ENCODE assay signal across 8 cellular contexts in the genomic region with DNA sequence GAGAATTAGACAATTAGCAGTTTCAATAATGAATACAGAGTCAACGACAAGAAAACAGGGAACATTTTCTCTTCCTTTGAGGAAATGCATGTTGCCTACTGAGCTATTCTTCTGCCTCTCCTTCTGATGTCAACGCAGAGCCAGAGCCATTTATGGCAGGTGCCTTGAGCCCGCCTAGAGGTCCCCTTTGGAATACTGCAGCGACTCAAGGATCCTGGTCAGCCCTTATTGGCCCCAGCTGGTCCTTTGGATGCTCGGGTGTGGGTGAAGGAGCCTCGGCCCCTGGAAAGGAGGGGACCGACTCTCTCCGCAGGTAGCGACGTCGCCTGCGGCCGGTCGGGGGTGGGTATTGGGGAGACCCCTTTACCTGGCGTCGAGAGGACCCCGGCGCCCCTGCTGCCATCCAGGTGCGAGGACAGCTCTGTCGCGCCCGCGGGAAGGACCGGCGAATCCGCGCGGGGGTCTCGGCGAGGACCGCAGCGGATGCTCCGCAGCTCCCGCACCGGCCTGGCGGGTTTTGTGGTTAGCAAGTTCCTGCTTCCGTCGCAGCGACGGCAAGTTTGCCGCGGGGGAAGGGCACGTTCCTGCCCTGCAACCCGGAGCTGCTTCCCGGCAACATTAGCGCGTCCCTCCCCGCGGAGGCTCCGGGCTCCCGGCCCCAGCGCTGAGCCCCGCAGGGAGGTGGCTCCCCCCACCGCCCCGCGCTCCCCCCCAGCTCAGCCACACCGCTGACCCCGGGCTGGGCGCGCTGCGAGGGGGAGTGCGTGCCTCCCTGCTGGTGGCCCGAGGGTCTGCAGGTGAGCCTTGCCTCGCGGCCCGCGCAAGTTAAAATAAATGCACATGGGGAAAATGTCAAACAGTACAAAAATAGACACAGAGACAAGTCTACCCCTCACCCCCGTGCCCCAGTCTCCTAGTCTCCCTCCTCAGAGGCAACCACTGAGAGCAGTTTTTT. TPM values are rescaled to one million over a fixed set of nuclear protein-coding genes. Genes with fewer than 3 reads are reported as not detected.
DNase-seq lines count a peak whose midpoint lies in the region; ATAC-seq lines count a peak whose summit lies in the region.

A gene (minus strand): TSS at position 532 of the 955 bp plus-strand sequence. CDS start 6,928 bp downstream, outside the sequence.

- 0 out of 2 replicates have a peak, but pooled peaks cover 3% of the 10 kb centered on the region for H3K36me3 ChIP-seq in HAP-1 (replicated peaks)
- H3K36me3 ChIP-seq in esophagus (ENCODE audit: control insufficient read depth in 2 of 2, insufficient read depth in 2 of 2, low read length in 1 of 2) = peaks cover 0 to 3% of the 10 kb centered on the region in 2 donors
- no peaks in the 10 kb centered on the region for H3K36me3 ChIP-seq in mucosa of rectum (ENCODE audit: control insufficient read depth in 2 of 2, insufficient read depth in 2 of 2, low read length in 2 of 2)

- H3K9me3 ChIP-seq in HAP-1 (no peaks in the 10 kb centered on the region; the same call in 1 of the 2 replicates), esophagus (ENCODE audit: control insufficient read depth in 2 of 2, insufficient read depth in 1 of 2, low read depth in 1 of 2, low read length in 1 of 2) (no peaks in the 10 kb centered on the region), mucosa of rectum (ENCODE audit: control insufficient read depth in 2 of 2, low read length in 2 of 2) (no peaks in the 10 kb centered on the region)

- peak; percentile 80 for DNase-seq in AG20443 (ENCODE audit: low spot score)
- peak; percentile 69 to 75 for DNase-seq in HAP-1 (ENCODE audit: low spot score in 2 of 2)
- DNase-seq in NCI-H82 (lab: John Stamatoyannopoulos, UW) = peak; percentile 79
- DNase-seq in activated T-helper 1 cell treated with Interleukin-2 at 50 U/mL for 16 hours (ENCODE audit: low read depth) = peak; percentile 40
- peak; percentile 32 for DNase-seq in stimulated activated naive CD4-positive, alpha-beta T cell treated with Interleukin-2 at 50 U/mL for 16 hours (lab: John Stamatoyannopoulos, UW)

- 1% methylated on average over 47 to 68 of the region's 68 CpGs for WGBS in esophagus, 2 donors

- in situ Hi-C loops in HAP-1 (cut with MboI; ENCODE audit: low sequenced_read_pairs) = loop anchor here (25.0 kb wide), 1 partner anchor 763 kb away; no protein-coding TSS in a partner anchor

- peak within 1 kb of the TSS; percentile 91 to 96 for H3K27ac ChIP-seq in esophagus (ENCODE audit: low read depth in 2 of 2, low read length in 1 of 2)
- peak within 1 kb of the TSS; percentile 91 to 95 for H3K27ac ChIP-seq in mucosa of rectum (ENCODE audit: low read depth in 2 of 2, low read length in 2 of 2)

- H3K27me3 ChIP-seq in HAP-1 (ENCODE audit: low read depth) (no peaks in the 10 kb centered on the region), esophagus (ENCODE audit: control insufficient read depth in 1 of 2, insufficient read depth in 2 of 2, low read length in 2 of 2) (no peaks in the 10 kb centered on the region), mucosa of rectum (ENCODE audit: control insufficient read depth in 2 of 2, insufficient read depth in 2 of 2, low read length in 2 of 2) (no peaks in the 10 kb centered on the region)

- H3K9ac ChIP-seq in mucosa of rectum (ENCODE audit: low read depth in 1 of 2, low read length in 2 of 2) = peak within 1 kb of the TSS; percentile 83 to 91

- H3K4me1 ChIP-seq in HAP-1 = peaks cover 22% of the 10 kb centered on the region
- H3K4me1 ChIP-seq in esophagus (ENCODE audit: control insufficient read depth in 2 of 2, insufficient read depth in 2 of 2, low read length in 1 of 2) = no peaks in the 10 kb centered on the region
- peaks cover 10 to 12% of the 10 kb centered on the region in 2 donors for H3K4me1 ChIP-seq in mucosa of rectum (ENCODE audit: control insufficient read depth in 2 of 2, insufficient read depth in 2 of 2, low read length in 2 of 2)

- H3K4me3 ChIP-seq in HAP-1 (peak within 1 kb of the TSS; percentile 44), esophagus (ENCODE audit: low read depth in 1 of 2, low read length in 2 of 2) (peak within 1 kb of the TSS; percentile 79 to 82), mucosa of rectum (ENCODE audit: low read length in 2 of 2) (peak within 1 kb of the TSS; percentile 73 to 88)

- ATAC-seq in HG02840 (IDR thresholded peaks at IDR 0.05; ENCODE audit: low FRiP score, unreplicated experiment) = no peak

RNA-seq across cellular contexts. Expression of the gene that starts here (rescaled TPM):
- polyA plus RNA-seq in esophagus = 10 to 100 TPM; 13.7 to 26.5 TPM
